8 cellular contexts compared by ENCODE assay signal in the genomic region with DNA sequence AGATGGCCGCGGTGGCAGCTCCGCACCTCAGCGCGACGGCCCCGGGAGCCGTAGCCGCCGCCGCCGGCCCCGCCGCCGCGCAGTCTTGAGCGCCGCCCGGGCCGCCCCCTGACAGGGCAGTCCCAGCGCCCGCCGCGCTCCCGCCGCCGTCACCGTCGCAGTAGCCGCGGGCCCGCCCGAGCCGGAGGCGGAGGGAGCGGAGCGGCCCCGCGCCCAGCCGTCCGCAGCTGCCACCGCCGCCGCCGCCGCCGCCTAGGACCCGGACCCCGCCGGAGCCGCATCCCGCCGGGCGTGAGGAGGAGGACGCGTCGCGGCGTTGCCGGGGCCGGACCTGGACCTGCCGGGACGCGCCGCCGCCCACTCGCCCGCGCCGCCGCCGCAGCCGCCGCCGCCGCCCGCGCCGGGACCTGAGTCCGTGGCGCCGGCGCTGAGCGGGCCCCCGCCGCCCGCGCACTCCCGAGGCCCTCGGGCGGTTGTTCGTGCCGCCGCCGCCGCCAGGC. TPM values are rescaled to one million over a fixed set of nuclear protein-coding genes. Genes with fewer than 3 reads are reported as not detected.
DNase-seq lines count a peak whose midpoint lies in the region; ATAC-seq, FAIRE-seq and TF ChIP-seq lines count a peak whose summit lies in the region.

No MANE protein-coding gene starts in this region.

- H3K36me3 Mint-ChIP-seq in progenitor cell of endocrine pancreas (ENCODE audit: insufficient read depth): peaks cover 1% of the 10 kb centered on the region

- peaks cover 10% of the 10 kb centered on the region for H3K27me3 ChIP-seq in bronchial epithelial cell (ENCODE audit: control insufficient read depth, insufficient read depth, low read length)

- no peaks in the 10 kb centered on the region for H3K36me3 ChIP-seq in bronchial epithelial cell (ENCODE audit: control insufficient read depth, insufficient read depth, low read length)

- peak overlapping the region; percentile 56 for H3K27ac ChIP-seq in 22Rv1

- H3K27ac Mint-ChIP-seq in progenitor cell of endocrine pancreas: no peak overlapping the region

- peak; percentile 19 for ATAC-seq in GM19324 (IDR thresholded peaks at IDR 0.05; ENCODE audit: low FRiP score, unreplicated experiment)
- ATAC-seq in HG03460 (IDR thresholded peaks at IDR 0.05; ENCODE audit: unreplicated experiment): peak; percentile 12
- ATAC-seq in HG03457 (IDR thresholded peaks at IDR 0.05; ENCODE audit: unreplicated experiment): no peak
- ATAC-seq in GM18858 (IDR thresholded peaks at IDR 0.05; ENCODE audit: unreplicated experiment): no peak

- no peak for FAIRE-seq in bronchial epithelial cell (lab: Jason Lieb, UNC)

- peak overlapping the region; percentile 51 for H3K4me3 ChIP-seq in bronchial epithelial cell (ENCODE audit: low read depth, low read length)

- no peak for DNase-seq in bronchial epithelial cell (ENCODE audit: low read depth)
- peak; percentile 21 for DNase-seq in progenitor cell of endocrine pancreas (ENCODE audit: low spot score, unreplicated experiment)
- no peak for DNase-seq in CD1c-positive myeloid dendritic cell (ENCODE audit: extremely low spot score)

- H3K27me3 Mint-ChIP-seq in progenitor cell of endocrine pancreas: peaks cover 37% of the 10 kb centered on the region

- TF ChIP-seq CTCF in 22Rv1 (IDR thresholded peaks at IDR 0.05) (no peak; the same call in none of the 2 replicates), bronchial epithelial cell (IDR thresholded peaks at IDR 0.05; ENCODE audit: insufficient read depth, low read length, severe bottlenecking) (no peak), progenitor cell of endocrine pancreas (IDR thresholded peaks at IDR 0.05; ENCODE audit: unreplicated experiment) (no peak)

- H3K9me3 Mint-ChIP-seq in progenitor cell of endocrine pancreas (ENCODE audit: low read depth): no peaks in the 10 kb centered on the region

- H3K4me1 Mint-ChIP-seq in progenitor cell of endocrine pancreas (ENCODE audit: low read depth): peaks cover 15% of the 10 kb centered on the region

- no peak overlapping the region for H3K4me3 Mint-ChIP-seq in progenitor cell of endocrine pancreas (ENCODE audit: low read depth)

RNA-seq across cellular contexts. Expression of a gene that starts 0.3 kb away (rescaled TPM):
- total RNA-seq in bronchial epithelial cell (0.79 and 1.3 TPM in 2 replicates), progenitor cell of endocrine pancreas (37.4 and 38.3 TPM in 2 replicates)

Comparison
In these comparisons a context has a peak if more than half of its experiments do, and no peak if none do; other contexts are left out.
1. ATAC-seq: peak in GM19324 (single experiment) and HG03460 (single experiment); none in HG03457 (single experiment) and GM18858 (single experiment).
2. RNA of a gene that starts 0.3 kb away (total RNA-seq): 37.4 to 38.3 TPM in progenitor cell of endocrine pancreas; 0.79 to 1.3 TPM in bronchial epithelial cell; every median in the first group is over 10 times any median in the second.